8 cellular contexts compared by ENCODE assay signal in genomic region chr1:170075186-170075585, GRCh38. TPM values are rescaled to one million over a fixed set of nuclear protein-coding genes. Genes with fewer than 3 reads are reported as not detected.
A peak's percentile ranks its signal among the peaks of the same experiment; 100 is the strongest.
DNase-seq lines count a peak whose midpoint lies in the region; ATAC-seq and TF ChIP-seq lines count a peak whose summit lies in the region.

No MANE protein-coding gene starts in this region.

- H3K36me3 ChIP-seq in Caco-2 (ENCODE audit: control insufficient read depth, insufficient read depth, low read length) = no peaks in the 10 kb centered on the region
- H3K36me3 ChIP-seq in OCI-LY1 (ENCODE audit: insufficient read depth, low read length) = no peaks in the 10 kb centered on the region
- peaks cover 0 to 2% of the 10 kb centered on the region in 2 experiments for H3K36me3 ChIP-seq in trophoblast cell (ENCODE audit: control insufficient read depth in 1 of 2, insufficient read depth in 2 of 2, low read length in 2 of 2)

- peaks cover 16% of the 10 kb centered on the region for H3K4me1 Mint-ChIP-seq in Caco-2 (ENCODE audit: low read depth, unreplicated experiment)

- no peaks in the 10 kb centered on the region for H3K27me3 Mint-ChIP-seq in Caco-2 (ENCODE audit: insufficient read depth, unreplicated experiment)

- no peaks in the 10 kb centered on the region for H3F3A ChIP-seq in OCI-LY1 (ENCODE audit: insufficient read depth, low read length)

- peak overlapping the region; percentile 88 for H3K4me3 Mint-ChIP-seq in Caco-2 (ENCODE audit: unreplicated experiment)

- no peaks in the 10 kb centered on the region for H3K36me3 Mint-ChIP-seq in Caco-2 (ENCODE audit: insufficient read depth, unreplicated experiment)

- POLR2A ChIA-PET in Caco-2 (lab: Charles Lee) = no interaction called here

- H3K9me2 ChIP-seq in OCI-LY1 (ENCODE audit: low read depth, low read length) = no peaks in the 10 kb centered on the region

- no peak for TF ChIP-seq CTCF in Caco-2 (IDR thresholded peaks at IDR 0.05; ENCODE audit: insufficient read depth in 1 of 2, low read depth in 1 of 2, low read length in 1 of 2, severe bottlenecking in 1 of 2, unreplicated experiment in 1 of 2)
- no peak for TF ChIP-seq CTCF in OCI-LY1 (IDR thresholded peaks at IDR 0.05; ENCODE audit: low read length)
- TF ChIP-seq CTCF in epithelial cell of esophagus (IDR thresholded peaks at IDR 0.05; ENCODE audit: insufficient read depth, low read depth, low read length, missing control alignments) = no peak

- no peak overlapping the region for H3K23ac ChIP-seq in trophoblast cell (ENCODE audit: low read length)

- H3K27ac ChIP-seq in OCI-LY1 (ENCODE audit: low read depth, low read length, poor library complexity, severe bottlenecking) = no peak overlapping the region
- H3K27ac ChIP-seq in trophoblast cell (ENCODE audit: low read depth, low read length) = peak overlapping the region; percentile 36

- H3K79me1 ChIP-seq in trophoblast cell (ENCODE audit: low read length) = peaks cover 4% of the 10 kb centered on the region

- no peaks in the 10 kb centered on the region for H4K20me1 ChIP-seq in OCI-LY1 (ENCODE audit: insufficient read depth, low read length)

- H3K18ac ChIP-seq in trophoblast cell (ENCODE audit: low read length) = no peak overlapping the region

- H4K91ac ChIP-seq in trophoblast cell (ENCODE audit: low read depth, low read length) = no peak overlapping the region

- H3K4me2 ChIP-seq in OCI-LY1 (ENCODE audit: low read length) (peak overlapping the region; percentile 94), trophoblast cell (ENCODE audit: low read length) (peak overlapping the region; percentile 70)

- CTCF ChIA-PET in Caco-2 (lab: Charles Lee) = interaction anchor here (0.6 to 1.3 kb wide), 2 partner anchors 65 to 576 kb away, joined by 3 to 4 read pairs; no protein-coding TSS in a partner anchor

- H3K4me1 ChIP-seq in Caco-2 (no peaks in the 10 kb centered on the region), OCI-LY1 (ENCODE audit: insufficient read depth, low read length, severe bottlenecking) (peaks cover 22% of the 10 kb centered on the region), trophoblast cell (ENCODE audit: control insufficient read depth in 1 of 2, insufficient read depth in 2 of 2, low read length in 2 of 2) (peaks cover 0 to 4% of the 10 kb centered on the region in 2 experiments)

- H4K8ac ChIP-seq in trophoblast cell (ENCODE audit: low read depth, low read length) = no peak overlapping the region

- H3K14ac ChIP-seq in trophoblast cell (ENCODE audit: low read length) = no peak overlapping the region

- ATAC-seq in GM21529 (IDR thresholded peaks at IDR 0.05; ENCODE audit: unreplicated experiment) = no peak

- H3K9ac ChIP-seq in OCI-LY1 (ENCODE audit: low read length) (peak overlapping the region; percentile 36; the same call in 1 of the 2 replicates), trophoblast cell (ENCODE audit: low read length) (no peak overlapping the region)

- H3K4me3 ChIP-seq in Caco-2 (ENCODE audit: low read depth, low read length) (peak overlapping the region; percentile 53; the same call in 1 of the 2 replicates), OCI-LY1 (ENCODE audit: low read depth, low read length, poor library complexity, severe bottlenecking) (peak overlapping the region; percentile 90), epithelial cell of esophagus (ENCODE audit: low read length) (peak overlapping the region; percentile 85), trophoblast cell (ENCODE audit: low read depth, low read length) (no peak overlapping the region)

- no peaks in the 10 kb centered on the region for H3K27me3 ChIP-seq in Caco-2 (replicated peaks; ENCODE audit: control insufficient read depth, insufficient read depth, low read length)
- no peaks in the 10 kb centered on the region for H3K27me3 ChIP-seq in OCI-LY1 (ENCODE audit: insufficient read depth, low read length)
- H3K27me3 ChIP-seq in trophoblast cell (ENCODE audit: insufficient read depth, low read length) = no peaks in the 10 kb centered on the region

- H3K9me3 ChIP-seq in Caco-2 = no peaks in the 10 kb centered on the region
- peaks cover 3% of the 10 kb centered on the region; the same call in 1 of the 2 replicates for H3K9me3 ChIP-seq in OCI-LY1 (ENCODE audit: low read length)
- H3K9me3 ChIP-seq in trophoblast cell (ENCODE audit: insufficient read depth, low read depth, low read length) = peaks cover 1% of the 10 kb centered on the region

- H2AK5ac ChIP-seq in trophoblast cell (ENCODE audit: low read length) = no peak overlapping the region

- DNase-seq in Caco-2 (no peak), epithelial cell of esophagus (ENCODE audit: low read depth) (no peak), trophoblast cell (no peak), posterior cingulate gyrus (no peak), cerebellum (ENCODE audit: low spot score) (no peak), NCI-H226 (no peak)

- no peak overlapping the region for H3K4ac ChIP-seq in trophoblast cell (ENCODE audit: low read depth, low read length)

- H2BK120ac ChIP-seq in trophoblast cell (ENCODE audit: insufficient read depth, low read length, poor library complexity) = no peak overlapping the region

- no peak overlapping the region for H2BK5ac ChIP-seq in trophoblast cell (ENCODE audit: low read depth, low read length, poor library complexity)

- peak overlapping the region; percentile 93 for H2AFZ ChIP-seq in OCI-LY1 (ENCODE audit: low read length)
- H2AFZ ChIP-seq in trophoblast cell (ENCODE audit: insufficient read depth, low read length, poor library complexity) = no peak overlapping the region

- no CpG with 5 or more reads among the region's 3 CpGs for WGBS in trophoblast cell (ENCODE audit: extremely low coverage, insufficient coverage, insufficient read length)

- no peaks in the 10 kb centered on the region for H3K9me3 Mint-ChIP-seq in Caco-2 (ENCODE audit: unreplicated experiment)

- no peak overlapping the region for H2BK12ac ChIP-seq in trophoblast cell (ENCODE audit: low read length)

- no peak overlapping the region for H3K27ac Mint-ChIP-seq in Caco-2 (ENCODE audit: unreplicated experiment)

- no peaks in the 10 kb centered on the region for H3K79me2 ChIP-seq in OCI-LY1 (ENCODE audit: insufficient read depth, low read length)
- no peaks in the 10 kb centered on the region for H3K79me2 ChIP-seq in trophoblast cell (ENCODE audit: control insufficient read depth, insufficient read depth, low read length, poor library complexity)

- intact Hi-C loops in Caco-2 (cut with micrococcal nuclease; ENCODE audit: unreplicated experiment) = loop anchor here (2.0 kb wide), 2 partner anchors 20 to 64 kb away; no protein-coding TSS in a partner anchor
- intact Hi-C loops in posterior cingulate gyrus (cut with DNase I) = loop anchor here (10.0 kb wide), 1 partner anchor 460 kb away; the partner anchor contains the start of gene GORAB

- no peak overlapping the region for H4K12ac ChIP-seq in trophoblast cell (ENCODE audit: low read depth, low read length)

- BruUV-seq in Caco-2 (replicated peaks; lab: Mats Ljungman, UMichigan) = no TSS peak

RNA-seq across cellular contexts. Expression of gene KIFAP3, which starts 0.7 kb away (rescaled TPM):
- total RNA-seq in Caco-2 (2022) (10.9 and 11.0 TPM in 2 replicates), cerebellum (113 TPM)
- 39.2 and 42.8 TPM in 2 replicates for polyA plus RNA-seq in trophoblast cell (2013)
